9 cellular contexts compared by ENCODE assay signal in genomic region chr5:34469971-34470370, GRCh38.
"Had no signal": no experiment of that assay in that cellular context is flagged by ENCODE, and none has a peak within 500 bp of the region (broad histone marks: within the 10 kb centered on the region; RNA-seq: fewer than 3 reads in every experiment).

No MANE protein-coding gene starts in this region.

- H3K27ac ChIP-seq: GM23248 had no signal

- H3K4me1 ChIP-seq: HAP-1 had no signal

- H3K4me3 ChIP-seq: GM23248, HAP-1, K562 had no signal

- H3K4me3 Mint-ChIP-seq: HFFc6 had no signal

- H3K9me3 ChIP-seq: HAP-1 had no signal

- H3K9ac ChIP-seq: GM23248 had no signal

- H3K27ac Mint-ChIP-seq: HFFc6 had no signal

- DNase-seq: GM23248, GOT3, H7, HFFc6, IMR-90, KG1 had no signal

- H2AFZ ChIP-seq: GM23248 had no signal

- ATAC-seq: HCT116, K562 had no signal

- H3K36me3 ChIP-seq: HAP-1 had no signal
